Comparison of ENCODE assay signal across 8 cellular contexts in the genomic region with DNA sequence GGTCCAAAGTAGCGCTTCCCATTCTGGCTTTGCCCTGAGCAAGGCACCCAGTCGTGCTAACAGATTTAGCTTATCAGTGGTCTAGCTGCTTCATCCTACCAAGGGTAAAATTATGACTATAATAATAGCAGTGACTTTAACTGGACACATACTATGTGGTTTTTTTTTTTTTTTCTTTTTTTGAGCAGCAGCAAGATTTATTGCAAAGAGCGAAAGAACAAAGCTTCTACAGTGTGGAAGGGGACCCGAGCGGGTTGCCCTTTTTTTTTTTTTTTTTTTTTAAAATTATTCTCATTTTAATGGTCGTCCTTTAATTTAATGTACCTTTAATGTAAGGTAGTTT. TPM values are rescaled to one million over a fixed set of nuclear protein-coding genes. Genes with fewer than 3 reads are reported as not detected.
DNase-seq lines count a peak whose midpoint lies in the region; ATAC-seq and TF ChIP-seq lines count a peak whose summit lies in the region.

No MANE protein-coding gene starts in this region.

- peaks cover 20% of the 10 kb centered on the region; the same call in 1 of the 2 replicates for H3K79me2 ChIP-seq in KMS-11 (ENCODE audit: insufficient read depth, low read depth)

- peak overlapping the region; percentile 64 for H3K4me2 ChIP-seq in KMS-11

- H3K27me3 ChIP-seq in AG04450 (ENCODE audit: control insufficient read depth, insufficient read depth, low read length) (peaks cover 2% of the 10 kb centered on the region), KMS-11 (ENCODE audit: insufficient read depth, low read depth) (no peaks in the 10 kb centered on the region), colonic mucosa (no peaks in the 10 kb centered on the region)
- H3K27me3 ChIP-seq in naive thymus-derived CD4-positive, alpha-beta T cell (ENCODE audit: control insufficient read depth in 2 of 2, insufficient read depth in 2 of 2, low read length in 2 of 2) = no peaks in the 10 kb centered on the region

- peak overlapping the region; percentile 91 for H2AFZ ChIP-seq in KMS-11 (ENCODE audit: low read depth)

- intact Hi-C loops in colonic mucosa (cut with DNase I) = loop anchor here (5.0 kb wide), 1 partner anchor 135 kb away; a partner anchor contains a TSS
- intact Hi-C loops in naive thymus-derived CD4-positive, alpha-beta T cell (cut with micrococcal nuclease) = loop anchor here (1.0 to 10.0 kb wide), 17 partner anchors 10 to 1898 kb away; a partner anchor contains a TSS

- CTCF ChIA-PET in AG04450 (lab: Charles Lee) = interaction anchor here (0.6 to 1.7 kb wide), 12 partner anchors 9 to 158 kb away, joined by 3 to 14 read pairs (median 5); a partner anchor contains a TSS
- CTCF ChIA-PET in naive thymus-derived CD4-positive, alpha-beta T cell (lab: Charles Lee) = interaction anchor here (0.9 to 2.2 kb wide), 4 partner anchors 10 to 33 kb away, joined by 5 to 10 read pairs (median 7); no protein-coding TSS in a partner anchor

- peaks cover 0 to 3% (median 0%) of the 10 kb centered on the region in 5 donors for H3K27me3 Mint-ChIP-seq in naive thymus-derived CD4-positive, alpha-beta T cell

- H3K4me3 Mint-ChIP-seq in naive thymus-derived CD4-positive, alpha-beta T cell = peak overlapping the region; percentile 87 to 99 (median 97)

- H3K27ac ChIP-seq in AG04450 (ENCODE audit: low read depth, low read length) (peak overlapping the region; percentile 80), KMS-11 (peak overlapping the region; percentile 79), colonic mucosa (peak overlapping the region; percentile 95)
- peak overlapping the region; percentile 91 for H3K27ac ChIP-seq in naive thymus-derived CD4-positive, alpha-beta T cell (ENCODE audit: low read depth, low read length)

- H3K4me1 ChIP-seq in KMS-11 (ENCODE audit: low read depth, poor library complexity, severe bottlenecking) (peaks cover 29% of the 10 kb centered on the region), colonic mucosa (no peaks in the 10 kb centered on the region)
- peaks cover 14 to 20% of the 10 kb centered on the region in 2 donors for H3K4me1 ChIP-seq in naive thymus-derived CD4-positive, alpha-beta T cell (ENCODE audit: control insufficient read depth in 2 of 2, insufficient read depth in 2 of 2, low read length in 2 of 2)

- no peak for ATAC-seq in naive thymus-derived CD4-positive, alpha-beta T cell
- ATAC-seq in HG03280 (IDR thresholded peaks at IDR 0.05; ENCODE audit: unreplicated experiment) = no peak

- DNase-seq in AG04450 (ENCODE audit: low read depth, low spot score) = no peak
- no peak for DNase-seq in colonic mucosa
- no peak for DNase-seq in naive thymus-derived CD4-positive, alpha-beta T cell
- no peak for DNase-seq in LoVo (ENCODE audit: low spot score)
- DNase-seq in pons (ENCODE audit: low spot score) = no peak
- no peak for DNase-seq in NCI-H2029 treated with DMSO at 0.1 percent for 48 hours (lab: John Stamatoyannopoulos, UW)

- H3K4me3 ChIP-seq in AG04450 (ENCODE audit: low read depth, low read length) = peak overlapping the region; percentile 99
- H3K4me3 ChIP-seq in KMS-11 (IDR thresholded peaks at IDR 0.05; ENCODE audit: insufficient read depth, low read depth, low read length) = peak overlapping the region; percentile 31
- peak overlapping the region; percentile 74 for H3K4me3 ChIP-seq in colonic mucosa
- H3K4me3 ChIP-seq in naive thymus-derived CD4-positive, alpha-beta T cell (ENCODE audit: low read length) = peak overlapping the region; percentile 98

- H3K9ac ChIP-seq in KMS-11 = peak overlapping the region; percentile 79
- H3K9ac ChIP-seq in colonic mucosa (ENCODE audit: low read depth in 2 of 2, low read length in 2 of 2) = peak overlapping the region; percentile 87 to 95

- no peaks in the 10 kb centered on the region for H4K20me1 ChIP-seq in KMS-11 (ENCODE audit: insufficient read depth)

- no peaks in the 10 kb centered on the region for H3K9me3 ChIP-seq in AG04450 (ENCODE audit: control insufficient read depth, insufficient read depth, low read length)
- no peaks in the 10 kb centered on the region for H3K9me3 ChIP-seq in colonic mucosa
- no peaks in the 10 kb centered on the region for H3K9me3 ChIP-seq in naive thymus-derived CD4-positive, alpha-beta T cell (ENCODE audit: control insufficient read depth in 2 of 3, low read length in 3 of 3)

- H3K36me3 ChIP-seq in KMS-11 (ENCODE audit: insufficient read depth) (no peaks in the 10 kb centered on the region; the same call in 1 of the 2 replicates), colonic mucosa (no peaks in the 10 kb centered on the region)
- H3K36me3 ChIP-seq in naive thymus-derived CD4-positive, alpha-beta T cell (ENCODE audit: control insufficient read depth in 2 of 3, insufficient read depth in 3 of 3, low read length in 3 of 3) = peaks cover 0 to 5% (median 4%) of the 10 kb centered on the region in 3 experiments

- POLR2A ChIA-PET in AG04450 (lab: Yijun Ruan, JAX) = interaction anchor here (0.6 to 1.3 kb wide), 3 partner anchors 11 to 133 kb away, joined by 3 to 8 read pairs (median 4); a partner anchor contains a TSS
- POLR2A ChIA-PET in naive thymus-derived CD4-positive, alpha-beta T cell (lab: Charles Lee) = interaction anchor here (0.6 to 5.9 kb wide), 19 partner anchors 8 to 1133 kb away, joined by 3 to 44 read pairs (median 4); a partner anchor contains a TSS

- TF ChIP-seq CTCF in AG04450 (IDR thresholded peaks at IDR 0.05; ENCODE audit: low read depth, low read length) (no peak), KMS-11 (conservative IDR thresholded peaks at IDR 0.05; ENCODE audit: low read depth, low read length) (no peak), colonic mucosa (IDR thresholded peaks at IDR 0.05) (no peak)

- H3K4me1 Mint-ChIP-seq in naive thymus-derived CD4-positive, alpha-beta T cell = peaks cover 23 to 64% (median 54%) of the 10 kb centered on the region in 7 donors

- H3K27ac Mint-ChIP-seq in naive thymus-derived CD4-positive, alpha-beta T cell = peak overlapping the region; percentile 90 to 99 (median 98)

- H3K36me3 Mint-ChIP-seq in naive thymus-derived CD4-positive, alpha-beta T cell = peaks cover 0 to 30% (median 23%) of the 10 kb centered on the region in 5 donors

- H3K9me3 Mint-ChIP-seq in naive thymus-derived CD4-positive, alpha-beta T cell = peaks cover 0 to 2% (median 0%) of the 10 kb centered on the region in 11 donors

RNA-seq across cellular contexts. Expression of a gene that starts 0.5 kb away (rescaled TPM):
- polyA plus RNA-seq in AG04450 (2011; rRNA removed) = 2.0 TPM in 2 replicates
- polyA minus RNA-seq in AG04450 (2011; rRNA and poly(A)+ RNA removed) = 4.7 and 5.3 TPM in 2 replicates
- total RNA-seq in colonic mucosa = 1 to 10 TPM; 4.5 to 5.2 TPM
- total RNA-seq in naive thymus-derived CD4-positive, alpha-beta T cell = 10 to 100 TPM; 47.9 to 59.2 (median 54.0) TPM
- polyA plus RNA-seq in naive thymus-derived CD4-positive, alpha-beta T cell = 10 to 100 TPM; 29.6 to 43.0 TPM

Comparison
In these comparisons a context has a peak if more than half of its experiments do, and no peak if none do; other contexts are left out.
1. H3K4me3 ChIP-seq: peak in every context shown above with its lines; median percentile 99 in AG04450; 98 in naive thymus-derived CD4-positive, alpha-beta T cell; 74 in colonic mucosa; 31 in KMS-11.
2. RNA of a gene that starts 0.5 kb away (total RNA-seq): 47.9 to 59.2 TPM in naive thymus-derived CD4-positive, alpha-beta T cell; 4.5 to 5.2 TPM in colonic mucosa; every median in the first group is over 4 times any median in the second.
3. Peak in every context shown above with its lines, with median percentiles within 50 percentile points of each other: H3K27ac ChIP-seq.